In the genomic region with DNA sequence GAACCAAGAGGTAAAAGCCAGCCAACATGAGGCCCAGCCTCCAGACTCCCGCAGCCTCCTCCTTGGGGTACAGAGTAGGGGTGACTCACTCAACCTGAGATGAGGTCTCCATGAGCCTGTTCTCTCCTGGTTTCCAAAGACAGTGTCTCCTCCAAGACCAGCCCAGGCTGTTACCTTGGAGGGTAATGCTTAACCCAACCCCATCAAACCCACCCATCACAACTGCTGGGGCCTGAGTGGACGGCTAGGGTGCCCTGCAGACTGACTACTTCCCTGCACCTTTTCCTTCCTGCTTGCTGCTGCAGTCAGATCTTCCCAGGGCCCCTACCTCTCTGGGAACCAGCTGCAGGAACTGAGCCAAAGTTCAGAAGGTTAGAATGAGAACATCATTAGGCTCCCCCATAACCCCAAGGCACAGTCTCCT, we compare ENCODE assay signal across 6 cellular contexts. TPM values are rescaled to one million over a fixed set of nuclear protein-coding genes. Genes with fewer than 3 reads are reported as not detected.
DNase-seq lines count a peak whose midpoint lies in the region; ATAC-seq and TF ChIP-seq lines count a peak whose summit lies in the region.

No MANE protein-coding gene starts in this region.

- TF ChIP-seq EP300 in SK-N-SH (IDR thresholded peaks at IDR 0.05; ENCODE audit: borderline replicate concordance in 1 of 2, low read depth in 1 of 2, low read length in 1 of 2) (no peak), gastroesophageal sphincter (IDR thresholded peaks at IDR 0.05) (no peak)

- H2AFZ ChIP-seq in HCT116 (ENCODE audit: low read depth, low read length, poor library complexity, severe bottlenecking) (no peak overlapping the region), SK-N-SH (ENCODE audit: low read depth) (no peak overlapping the region), mesenchymal stem cell (ENCODE audit: low read depth, low read length) (no peak overlapping the region)

- POLR2A ChIA-PET in HCT116 (lab: Charles Lee), result interaction anchor here (1.4 to 2.6 kb wide), 2 partner anchors 10 to 24 kb away, joined by 4 to 5 read pairs; no protein-coding TSS in a partner anchor
- POLR2A ChIA-PET in SK-N-SH (lab: Yijun Ruan, JAX), result interaction anchor here (0.6 to 2.0 kb wide), 6 partner anchors 10 to 73 kb away, joined by 3 to 6 read pairs (median 4); no protein-coding TSS in a partner anchor

- TF ChIP-seq RAD21 in HCT116 (IDR thresholded peaks at IDR 0.05; ENCODE audit: low read depth) (no peak), SK-N-SH (IDR thresholded peaks at IDR 0.05; ENCODE audit: low read length) (no peak)

- no peak overlapping the region for H2BK120ac ChIP-seq in mesenchymal stem cell (ENCODE audit: low read depth, low read length)

- H3K9ac ChIP-seq in HCT116 (ENCODE audit: low read length) (no peak overlapping the region; the same call in 1 of the 2 replicates), SK-N-SH (no peak overlapping the region), mesenchymal stem cell (ENCODE audit: low read length) (no peak overlapping the region)

- H3K27ac ChIP-seq in HCT116 (ENCODE audit: low read depth, low read length) (no peak overlapping the region), SK-N-SH (ENCODE audit: low read depth in 2 of 2, low read length in 1 of 2) (peak overlapping the region in 1 of 2 experiments; percentile 94; a peak in 2 of 4 replicates), mesenchymal stem cell (ENCODE audit: low read length, poor library complexity, severe bottlenecking) (no peak overlapping the region), gastroesophageal sphincter (peak overlapping the region in 2 of 4 donors; percentile 35 to 45)

- H3K27me3 ChIP-seq in HCT116 (ENCODE audit: insufficient read depth, low read length) (no peaks in the 10 kb centered on the region), SK-N-SH (ENCODE audit: insufficient read depth) (no peaks in the 10 kb centered on the region), mesenchymal stem cell (ENCODE audit: control insufficient read depth in 1 of 2, insufficient read depth in 1 of 2, low read length in 2 of 2) (no peaks in the 10 kb centered on the region), HAP-1 (ENCODE audit: low read depth) (no peaks in the 10 kb centered on the region), gastroesophageal sphincter (no peaks in the 10 kb centered on the region)

- H4K91ac ChIP-seq in mesenchymal stem cell (ENCODE audit: low read length), result peak overlapping the region; percentile 14

- peak; percentile 21 for TF ChIP-seq POLR2A in HCT116 (IDR thresholded peaks at IDR 0.05; ENCODE audit: borderline replicate concordance, extremely low read depth, insufficient read depth, insufficient read length)
- TF ChIP-seq POLR2A in gastroesophageal sphincter (IDR thresholded peaks at IDR 0.05), result no peak

- H3K4me3 ChIP-seq in HCT116 (replicated peaks in 1 of 2; ENCODE audit: low read depth in 1 of 2, low read length in 2 of 2), result no peak overlapping the region
- H3K4me3 ChIP-seq in SK-N-SH (ENCODE audit: low read depth in 2 of 2, low read length in 1 of 2), result no peak overlapping the region
- H3K4me3 ChIP-seq in mesenchymal stem cell (ENCODE audit: insufficient read depth in 1 of 2, low read depth in 1 of 2, low read length in 2 of 2), result no peak overlapping the region
- no peak overlapping the region for H3K4me3 ChIP-seq in HAP-1
- H3K4me3 ChIP-seq in gastroesophageal sphincter, result no peak overlapping the region

- H3K4ac ChIP-seq in mesenchymal stem cell (ENCODE audit: low read depth in 1 of 2, low read length in 2 of 2), result no peak overlapping the region

- no peak overlapping the region for H2BK15ac ChIP-seq in mesenchymal stem cell (ENCODE audit: low read depth, poor library complexity, severe bottlenecking)

- no peaks in the 10 kb centered on the region for H3K79me1 ChIP-seq in mesenchymal stem cell (replicated peaks; ENCODE audit: low read length, poor library complexity, severe bottlenecking)

- no peak for DNase-seq in HCT116 (ENCODE audit: low read depth, low spot score)
- DNase-seq in SK-N-SH, result no peak
- peak; percentile 47 for DNase-seq in mesenchymal stem cell
- DNase-seq in HAP-1 (ENCODE audit: low spot score in 2 of 2), result no peak
- no peak for DNase-seq in stimulated activated naive CD4-positive, alpha-beta T cell treated with Interleukin-2 at 50 U/mL for 16 hours (lab: John Stamatoyannopoulos, UW)

- H3K36me3 ChIP-seq in HCT116 (ENCODE audit: control insufficient read depth in 1 of 2, insufficient read depth in 2 of 2, low read length in 2 of 2), result peaks cover 5 to 11% of the 10 kb centered on the region in 2 experiments; a peak in 3 of 4 replicates
- peaks cover 17 to 29% of the 10 kb centered on the region in 2 experiments for H3K36me3 ChIP-seq in SK-N-SH (replicated peaks in 1 of 2; ENCODE audit: control insufficient read depth in 1 of 2, insufficient read depth in 2 of 2, low read length in 1 of 2)
- peaks cover 22 to 23% of the 10 kb centered on the region in 2 experiments for H3K36me3 ChIP-seq in mesenchymal stem cell (ENCODE audit: control insufficient read depth in 1 of 2, insufficient read depth in 2 of 2, low read depth in 1 of 2, low read length in 2 of 2)
- no peaks in the 10 kb centered on the region for H3K36me3 ChIP-seq in HAP-1 (replicated peaks)
- peaks cover 0 to 25% of the 10 kb centered on the region in 2 donors for H3K36me3 ChIP-seq in gastroesophageal sphincter

- TF ChIP-seq CTCF in HCT116 (IDR thresholded peaks at IDR 0.05 in 2 of 3, conservative IDR thresholded peaks at IDR 0.05 in 1 of 3; ENCODE audit: borderline replicate concordance in 1 of 3, insufficient read depth in 1 of 3, low read depth in 2 of 3, low read length in 2 of 3) (no peak), SK-N-SH (IDR thresholded peaks at IDR 0.05) (no peak), gastroesophageal sphincter (IDR thresholded peaks at IDR 0.05) (no peak)

- H3K14ac ChIP-seq in mesenchymal stem cell (ENCODE audit: low read length in 2 of 2), result no peak overlapping the region

- H4K8ac ChIP-seq in mesenchymal stem cell (ENCODE audit: low read length), result peak overlapping the region; percentile 35

- in situ Hi-C loops in HAP-1 (cut with MboI; ENCODE audit: low sequenced_read_pairs), result no loop called here

- H2AK5ac ChIP-seq in mesenchymal stem cell (ENCODE audit: low read length, severe bottlenecking), result peak overlapping the region; percentile 17

- RAD21 ChIA-PET in HCT116 (lab: Charles Lee; ENCODE audit: low non-redundant PET in 1 of 2, low total read pairs in 2 of 2, uncharacterized antibody in 2 of 2, unreplicated experiment in 2 of 2), result interaction anchor here (0.6 to 2.3 kb wide), 6 partner anchors 31 to 119 kb away, joined by 3 to 15 read pairs (median 3); no protein-coding TSS in a partner anchor

- no peak overlapping the region for H3K23ac ChIP-seq in mesenchymal stem cell (ENCODE audit: low read length in 2 of 2)

- H3K79me2 ChIP-seq in HCT116 (ENCODE audit: insufficient read depth, low read length) (peaks cover 6% of the 10 kb centered on the region; the same call in 1 of the 2 replicates), SK-N-SH (ENCODE audit: insufficient read depth) (peaks cover 30% of the 10 kb centered on the region)

- H3K9me3 ChIP-seq in HCT116 (ENCODE audit: control insufficient read depth in 1 of 2, insufficient read depth in 1 of 2, low read depth in 1 of 2, low read length in 2 of 2) (no peaks in the 10 kb centered on the region), SK-N-SH (no peaks in the 10 kb centered on the region), mesenchymal stem cell (ENCODE audit: control insufficient read depth, low read length) (no peaks in the 10 kb centered on the region), HAP-1 (no peaks in the 10 kb centered on the region), gastroesophageal sphincter (no peaks in the 10 kb centered on the region)

- intact Hi-C loops in HCT116 (cut with micrococcal nuclease), result loop anchor here (2.0 kb wide), 2 partner anchors 38 to 142 kb away; no protein-coding TSS in a partner anchor

- no peaks in the 10 kb centered on the region for H3K9me2 ChIP-seq in HCT116 (ENCODE audit: insufficient read depth)
- H3K9me2 ChIP-seq in SK-N-SH, result no peaks in the 10 kb centered on the region

- WGBS in SK-N-SH (ENCODE audit: low lambda C conversion rate), result 75% methylated on average over 2 of the region's 2 CpGs
- WGBS in mesenchymal stem cell, result 33% methylated on average over 2 of the region's 2 CpGs
- WGBS in gastroesophageal sphincter (ENCODE audit: low coverage in 1 of 2), 2 donors, result no CpG with 5 or more reads among the region's 2 CpGs

- H2BK12ac ChIP-seq in mesenchymal stem cell (ENCODE audit: low read length in 2 of 2), result peak overlapping the region; percentile 29 to 45

- no peaks in the 10 kb centered on the region for H4K20me1 ChIP-seq in HCT116 (ENCODE audit: insufficient read depth)
- peaks cover 45% of the 10 kb centered on the region for H4K20me1 ChIP-seq in SK-N-SH (ENCODE audit: insufficient read depth)

- H3K18ac ChIP-seq in mesenchymal stem cell (ENCODE audit: low read depth in 1 of 2, low read length in 2 of 2), result peak overlapping the region; percentile 11 to 37

- H3K4me2 ChIP-seq in HCT116 (ENCODE audit: low read length) (peak overlapping the region; percentile 36), SK-N-SH (no peak overlapping the region; the same call in 1 of the 2 replicates), mesenchymal stem cell (ENCODE audit: low read length, poor library complexity, severe bottlenecking) (no peak overlapping the region)

- no peak for ATAC-seq in HCT116
- no peak for ATAC-seq in gastroesophageal sphincter

- peaks cover 17 to 67% of the 10 kb centered on the region in 2 experiments for H3K4me1 ChIP-seq in HCT116 (ENCODE audit: control insufficient read depth in 1 of 2, insufficient read depth in 2 of 2, low read length in 2 of 2)
- H3K4me1 ChIP-seq in SK-N-SH (ENCODE audit: control insufficient read depth in 1 of 2, insufficient read depth in 2 of 2, low read depth in 1 of 2, low read length in 1 of 2), result peaks cover 10% of the 10 kb centered on the region in 2 experiments; a peak in 2 of 4 replicates
- peaks cover 29% of the 10 kb centered on the region for H3K4me1 ChIP-seq in mesenchymal stem cell (ENCODE audit: control insufficient read depth, insufficient read depth, low read depth, low read length)
- peaks cover 14% of the 10 kb centered on the region for H3K4me1 ChIP-seq in HAP-1
- peaks cover 0 to 64% (median 13%) of the 10 kb centered on the region in 3 donors for H3K4me1 ChIP-seq in gastroesophageal sphincter

- no peak overlapping the region for H2BK5ac ChIP-seq in mesenchymal stem cell (ENCODE audit: low read depth, low read length, poor library complexity, severe bottlenecking)

- BruUV-seq in HCT116 (replicated peaks; lab: Mats Ljungman, UMichigan), result no TSS peak

- peaks cover 61% of the 10 kb centered on the region for H3F3A ChIP-seq in SK-N-SH (replicated peaks; ENCODE audit: insufficient read depth)

- CTCF ChIA-PET in HCT116 (lab: Charles Lee) (interaction anchor here (0.7 to 3.3 kb wide), 12 partner anchors 9 to 142 kb away, joined by 3 to 28 read pairs (median 6); partner anchors contain the start of genes GGA1 and PDXP), SK-N-SH (lab: Yijun Ruan, JAX) (interaction anchor here (0.6 to 44.3 kb wide), 26 partner anchors 10 to 225 kb away, joined by 3 to 898 read pairs (median 5); partner anchors contain the start of genes GGA1, MICALL1, PDXP and SH3BP1)

RNA-seq across cellular contexts. Expression of gene NOL12, which starts 5.1 kb away (rescaled TPM):
- 31.4 TPM for total RNA-seq in HCT116 (2021; ENCODE audit: unreplicated experiment)
- polyA plus RNA-seq in HCT116 (2012), result 19.2 and 28.2 TPM in 2 replicates
- polyA plus RNA-seq in SK-N-SH (2012; rRNA removed), result 48.2 and 52.2 TPM in 2 replicates
- 40.0 and 45.5 TPM in 2 replicates for polyA plus RNA-seq in SK-N-SH (2012; cell fraction: cytosol; rRNA removed)
- polyA plus RNA-seq in SK-N-SH (2012; cell fraction: nucleus; rRNA removed), result 141 and 151 TPM in 2 replicates
- polyA plus RNA-seq in mesenchymal stem cell (2013, experiment 1 of 2), result 14.9 TPM
- polyA plus RNA-seq in mesenchymal stem cell (2013, experiment 2 of 2), result 13.9 TPM
- 10 to 100 TPM; 16.3 to 29.1 (median 20.2) TPM for total RNA-seq in gastroesophageal sphincter

RNA-seq across cellular contexts. Expression of gene LGALS1, which starts 5.6 kb away (rescaled TPM):
- total RNA-seq in HCT116 (2021; ENCODE audit: unreplicated experiment) (1,080 TPM), gastroesophageal sphincter (1,000 to 10,000 TPM in 3 of 4 donors, 100 to 1,000 TPM in 1; 747 to 1,092 (median 1,059) TPM)
- 2,758 and 2,875 TPM in 2 replicates for polyA plus RNA-seq in HCT116 (2012)
- polyA plus RNA-seq in SK-N-SH (2012; rRNA removed), result 9,680 and 12,045 TPM in 2 replicates
- polyA plus RNA-seq in SK-N-SH (2012; cell fraction: cytosol; rRNA removed), result 4,725 and 6,471 TPM in 2 replicates
- polyA plus RNA-seq in SK-N-SH (2012; cell fraction: nucleus; rRNA removed), result 4,064 and 4,989 TPM in 2 replicates
- 4,707 TPM for polyA plus RNA-seq in mesenchymal stem cell (2013, experiment 1 of 2)
- 4,802 TPM for polyA plus RNA-seq in mesenchymal stem cell (2013, experiment 2 of 2)

RNA-seq across cellular contexts. Expression of gene TRIOBP, which starts 15.8 kb away (rescaled TPM):
- total RNA-seq in HCT116 (2021; ENCODE audit: unreplicated experiment), result 244 TPM
- polyA plus RNA-seq in HCT116 (2012), result 229 and 253 TPM in 2 replicates
- polyA plus RNA-seq in SK-N-SH (2012; rRNA removed), result 43.6 and 47.3 TPM in 2 replicates
- 23.6 and 36.7 TPM in 2 replicates for polyA plus RNA-seq in SK-N-SH (2012; cell fraction: cytosol; rRNA removed)
- 51.7 and 58.8 TPM in 2 replicates for polyA plus RNA-seq in SK-N-SH (2012; cell fraction: nucleus; rRNA removed)
- polyA plus RNA-seq in mesenchymal stem cell (2013, experiment 1 of 2), result 67.0 TPM
- polyA plus RNA-seq in mesenchymal stem cell (2013, experiment 2 of 2), result 64.8 TPM
- 100 to 1,000 TPM; 128 to 234 (median 137) TPM for total RNA-seq in gastroesophageal sphincter

RNA-seq across cellular contexts. Expression of gene PDXP, which starts 22.5 kb away (rescaled TPM):
- total RNA-seq in HCT116 (2021; ENCODE audit: unreplicated experiment) (42.7 TPM), gastroesophageal sphincter (10 to 100 TPM in 3 of 4 donors, 1 to 10 TPM in 1; 9.2 to 19.3 (median 17.2) TPM)
- polyA plus RNA-seq in HCT116 (2012), result 43.9 and 52.6 TPM in 2 replicates
- 22.5 and 24.5 TPM in 2 replicates for polyA plus RNA-seq in SK-N-SH (2012; rRNA removed)
- polyA plus RNA-seq in SK-N-SH (2012; cell fraction: cytosol; rRNA removed), result 13.3 and 20.5 TPM in 2 replicates
- 7.5 and 7.9 TPM in 2 replicates for polyA plus RNA-seq in SK-N-SH (2012; cell fraction: nucleus; rRNA removed)
- 7.5 TPM for polyA plus RNA-seq in mesenchymal stem cell (2013, experiment 1 of 2)
- 6.7 TPM for polyA plus RNA-seq in mesenchymal stem cell (2013, experiment 2 of 2)

RNA-seq across cellular contexts. Expression of gene SH3BP1, which starts 41.5 kb away (rescaled TPM):
- 48.4 TPM for total RNA-seq in HCT116 (2021; ENCODE audit: unreplicated experiment)
- 72.9 and 82.7 TPM in 2 replicates for polyA plus RNA-seq in HCT116 (2012)
- 8.6 and 8.9 TPM in 2 replicates for polyA plus RNA-seq in SK-N-SH (2012; rRNA removed)
- 5.9 and 10.2 TPM in 2 replicates for polyA plus RNA-seq in SK-N-SH (2012; cell fraction: cytosol; rRNA removed)
- polyA plus RNA-seq in SK-N-SH (2012; cell fraction: nucleus; rRNA removed), result 28.2 and 29.7 TPM in 2 replicates
- 15.4 TPM for polyA plus RNA-seq in mesenchymal stem cell (2013, experiment 1 of 2)
- 15.0 TPM for polyA plus RNA-seq in mesenchymal stem cell (2013, experiment 2 of 2)
- 1 to 10 TPM; 2.9 to 4.9 (median 3.2) TPM for total RNA-seq in gastroesophageal sphincter

Comparison
In these comparisons a context has a peak if more than half of its experiments do, and no peak if none do; other contexts are left out.
1. Of the 11 proteins assayed by ChIP-seq in both SK-N-SH and HCT116: peak only in SK-N-SH: JUND and POLR2AphosphoS5; only in HCT116: none; in both: none; in neither: 9.